33 cellular contexts compared by ENCODE assay signal in the genomic region with DNA sequence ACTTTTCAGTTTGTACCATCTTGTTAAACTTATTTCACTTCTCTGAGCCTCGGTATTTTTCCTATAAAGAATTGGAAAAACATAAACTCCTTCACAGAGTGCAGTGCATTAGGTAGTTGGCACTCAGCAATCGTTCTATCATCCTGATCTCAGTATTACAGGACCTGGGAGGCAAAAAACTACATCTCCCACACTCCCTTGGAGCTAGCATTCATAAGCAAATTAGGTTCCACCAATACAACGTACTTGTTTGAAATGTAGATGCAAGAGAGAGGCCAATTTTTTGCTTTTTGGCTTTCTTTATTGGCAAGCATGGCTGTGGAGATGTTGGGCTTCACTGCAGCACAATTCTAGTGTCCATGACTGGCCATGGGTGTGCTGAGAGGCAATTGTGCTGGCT.
"Had no signal": no experiment of that assay in that cellular context is flagged by ENCODE, and none has a peak within 500 bp of the region (broad histone marks: within the 10 kb centered on the region; RNA-seq: fewer than 3 reads in every experiment).

No MANE protein-coding gene starts in this region.

- H3K4me1 Mint-ChIP-seq: memory B cell, mesothelial cell of epicardium, naive B cell, neural crest cell had no signal

- H3K9me3 Mint-ChIP-seq: dendritic cell treated with granulocyte-macrophage colony-stimulating factor and Interleukin-4, amounts not matched to agents 40 ng/mL and 50 ng/mL, for 4 days; memory B cell; mesothelial cell of epicardium; neural crest cell; type B pancreatic cell had no signal

- H3K4me3 ChIP-seq: esophagus muscularis mucosa, gastroesophageal sphincter, heart left ventricle, hepatocyte, lung, mucosa of descending colon, prostate gland, right atrium auricular region, smooth muscle cell, testis, tibial artery had no signal

- H3K27me3 Mint-ChIP-seq: dendritic cell treated with granulocyte-macrophage colony-stimulating factor and Interleukin-4, amounts not matched to agents 40 ng/mL and 50 ng/mL, for 4 days; memory B cell; type B pancreatic cell had no signal

- ATAC-seq: foreskin keratinocyte; gastroesophageal sphincter; heart left ventricle; left lobe of liver; mucosa of descending colon; natural killer cell treated with Interleukin-12 subunit alpha and Interleukin-12 subunit beta and Interleukin-15 and Interleukin-18, amount 100 ng/mL, for 72 hours; sciatic nerve had no signal

- H3K4me2 ChIP-seq: hepatocyte, smooth muscle cell had no signal

- H2AFZ ChIP-seq: hepatocyte had no signal

- H3K27ac Mint-ChIP-seq: dendritic cell treated with granulocyte-macrophage colony-stimulating factor and Interleukin-4, amounts not matched to agents 40 ng/mL and 50 ng/mL, for 4 days; memory B cell; mesothelial cell of epicardium; natural killer cell treated with Interleukin-12 subunit alpha and Interleukin-12 subunit beta and Interleukin-15 and Interleukin-18, amount 100 ng/mL, for 72 hours; type B pancreatic cell had no signal

- H3K9me3 ChIP-seq: esophagus muscularis mucosa, gastroesophageal sphincter, heart left ventricle, mucosa of descending colon, neutrophil, prostate gland, right atrium auricular region, testis, tibial artery had no signal

- DNase-seq: cerebellar nuclear complex; effector CD8-positive, alpha-beta T cell; foreskin keratinocyte; heart left ventricle; kidney; mucosa of descending colon; naive B cell; stimulated activated CD4-positive, alpha-beta T cell treated with anti-CD3 and anti-CD28 coated beads, Interleukin-12 subunit alpha, Interleukin-12 subunit beta, amount 100 ng/mL, for 4 hours; stimulated activated CD4-positive, alpha-beta T cell treated with anti-CD3 and anti-CD28 coated beads, Interleukin-1b, Interleukin-23, amount 100 ng/mL, for 48 hours; stimulated activated CD4-positive, alpha-beta T cell treated with anti-CD3 and anti-CD28 coated beads, Interleukin-4, amount 100 ng/mL, for 1 hour; stimulated activated CD8-positive, alpha-beta memory T cell treated with anti-CD3 and anti-CD28 coated beads, Interleukin-4, amount 100 ng/mL, for 48 hours; stimulated activated naive CD4-positive, alpha-beta T cell treated with Interleukin-2 at 50 U/mL for 16 hours; substantia nigra; testis; tibial artery had no signal

- H3K36me3 Mint-ChIP-seq: memory B cell; mesothelial cell of epicardium; naive B cell; natural killer cell treated with Interleukin-12 subunit alpha and Interleukin-12 subunit beta and Interleukin-15 and Interleukin-18, amount 100 ng/mL, for 72 hours; type B pancreatic cell had no signal

- H3K27ac ChIP-seq: esophagus muscularis mucosa, foreskin keratinocyte, gastroesophageal sphincter, heart left ventricle, hepatocyte, neutrophil, prostate gland, right atrium auricular region, testis, tibial artery had no signal

- FAIRE-seq: colon, endothelial cell of umbilical vein, kidney had no signal

- H3K4me3 Mint-ChIP-seq: dendritic cell treated with granulocyte-macrophage colony-stimulating factor and Interleukin-4, amounts not matched to agents 40 ng/mL and 50 ng/mL, for 4 days; memory B cell; mesothelial cell of epicardium; naive B cell; natural killer cell treated with Interleukin-12 subunit alpha and Interleukin-12 subunit beta and Interleukin-15 and Interleukin-18, amount 100 ng/mL, for 72 hours; neural crest cell; type B pancreatic cell had no signal

- H3K27me3 ChIP-seq: esophagus muscularis mucosa, foreskin keratinocyte, gastroesophageal sphincter, hepatocyte, neutrophil, right atrium auricular region, testis, tibial artery had no signal

- H3K4me1 ChIP-seq: esophagus muscularis mucosa, foreskin keratinocyte, gastroesophageal sphincter, heart left ventricle, prostate gland, right atrium auricular region, testis, tibial artery had no signal

- H3K36me3 ChIP-seq: esophagus muscularis mucosa, gastroesophageal sphincter, heart left ventricle, neutrophil, prostate gland, right atrium auricular region, tibial artery had no signal

- H3K79me2 ChIP-seq: hepatocyte had no signal
